In the genomic region with DNA sequence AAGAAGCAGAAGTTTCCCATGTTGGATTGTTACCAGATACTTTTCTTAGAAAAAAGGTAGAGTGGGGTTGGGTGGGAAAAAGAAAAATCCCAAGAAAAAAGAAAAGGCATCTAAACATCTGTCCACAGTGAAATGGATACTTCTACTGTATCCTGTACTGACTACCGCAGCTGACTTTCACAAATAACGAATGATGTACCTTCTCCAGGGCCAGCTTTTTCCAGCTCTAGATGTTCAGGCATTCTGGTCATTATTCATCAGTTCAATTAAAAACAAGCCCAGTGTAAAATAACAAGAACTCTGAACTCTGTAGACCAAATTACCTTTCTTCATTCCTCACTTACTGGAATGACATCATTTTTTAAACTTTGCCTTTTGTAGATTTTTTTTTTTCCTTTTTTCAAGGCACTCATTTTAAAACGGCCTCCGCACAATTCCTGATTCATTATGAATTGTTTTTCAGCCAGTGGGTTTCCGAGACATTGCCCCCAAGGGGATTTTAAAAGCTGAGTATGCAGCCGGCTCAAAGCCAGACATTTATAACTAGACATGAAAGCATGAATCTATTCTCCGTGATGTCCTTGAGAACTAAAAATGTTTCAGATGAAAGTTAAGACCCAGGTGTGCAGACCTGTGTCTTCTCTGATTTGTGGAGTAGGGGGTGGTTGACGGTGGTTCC, we compare ENCODE assay signal across 31 cellular contexts.
DNase-seq lines count a peak whose midpoint lies in the region; ATAC-seq, FAIRE-seq and TF ChIP-seq lines count a peak whose summit lies in the region.
"Had no signal": no experiment of that assay in that cellular context is flagged by ENCODE, and none has a peak within 500 bp of the region (broad histone marks: within the 10 kb centered on the region; RNA-seq: fewer than 3 reads in every experiment).

No MANE protein-coding gene starts in this region.

- intact Hi-C loops in left ventricle myocardium inferior (cut with micrococcal nuclease) (no loop called here), Right ventricle myocardium inferior (cut with DNase I) (no loop called here)

- H3K9me3 ChIP-seq in left ventricle myocardium inferior (replicated peaks), result no peaks in the 10 kb centered on the region
- H3K9me3 ChIP-seq: ascending aorta, colonic mucosa, esophagus squamous epithelium, HAP-1, lower lobe of right lung, psoas muscle, uterus had no signal

- H3K27me3 Mint-ChIP-seq in mesothelial cell of epicardium (ENCODE audit: low read depth) (no peaks in the 10 kb centered on the region), type B pancreatic cell (no peaks in the 10 kb centered on the region)
- H3K27me3 Mint-ChIP-seq: activated CD4-positive, alpha-beta T cell treated with anti-CD3 and anti-CD28 coated beads, Interleukin-2, amount 10 ng/mL, durations not matched to agents 7 days and 5 days; activated naive CD8-positive, alpha-beta T cell; activated T-helper 17 cell treated with anti-CD3 and anti-CD28 coated beads, Interleukin-2, amount 50 U/mL, for 72 hours; B cell had no signal

- H3K4me3 Mint-ChIP-seq in mesothelial cell of epicardium (no peak overlapping the region), type B pancreatic cell (peak overlapping the region; percentile 45)
- H3K4me3 Mint-ChIP-seq: activated CD4-positive, alpha-beta T cell treated with anti-CD3 and anti-CD28 coated beads, Interleukin-2, amount 10 ng/mL, durations not matched to agents 7 days and 5 days; activated naive CD8-positive, alpha-beta T cell; activated T-helper 17 cell treated with anti-CD3 and anti-CD28 coated beads, Interleukin-2, amount 50 U/mL, for 72 hours; B cell; neural progenitor cell; T-helper 2 cell treated with Interferon-gamma antibody and Interleukin-4, amounts not matched to agents 5 μg/mL and 100 μg/mL, for 36 hours had no signal

- H3K36me3 Mint-ChIP-seq in mesothelial cell of epicardium, result peaks cover 9% of the 10 kb centered on the region
- peaks cover 22% of the 10 kb centered on the region for H3K36me3 Mint-ChIP-seq in type B pancreatic cell

- H3K27ac Mint-ChIP-seq in mesothelial cell of epicardium (peak overlapping the region; percentile 86), type B pancreatic cell (peak overlapping the region; percentile 64)
- H3K27ac Mint-ChIP-seq: activated CD4-positive, alpha-beta T cell treated with anti-CD3 and anti-CD28 coated beads, Interleukin-2, amount 10 ng/mL, durations not matched to agents 7 days and 5 days; activated naive CD8-positive, alpha-beta T cell; activated T-helper 17 cell treated with anti-CD3 and anti-CD28 coated beads, Interleukin-2, amount 50 U/mL, for 72 hours; B cell; neural progenitor cell; T-helper 2 cell treated with Interferon-gamma antibody and Interleukin-4, amounts not matched to agents 5 μg/mL and 100 μg/mL, for 36 hours had no signal

- ATAC-seq in Right ventricle myocardium inferior, result no peak
- ATAC-seq: activated T-helper 17 cell treated with anti-CD3 and anti-CD28 coated beads, Interleukin-2, amount 50 U/mL, for 72 hours; GM12878; HepG2; lower lobe of right lung; psoas muscle had no signal

- H3K27ac ChIP-seq in left ventricle myocardium inferior (replicated peaks), result peak overlapping the region; percentile 2
- H3K27ac ChIP-seq: ascending aorta, colonic mucosa, esophagus squamous epithelium, lower lobe of right lung, neural progenitor cell, psoas muscle, uterus, WERI-Rb-1 had no signal

- peaks cover 27% of the 10 kb centered on the region for H3K4me1 Mint-ChIP-seq in mesothelial cell of epicardium
- H3K4me1 Mint-ChIP-seq in type B pancreatic cell (ENCODE audit: unreplicated experiment), result peaks cover 30% of the 10 kb centered on the region
- H3K4me1 Mint-ChIP-seq: activated CD4-positive, alpha-beta T cell treated with anti-CD3 and anti-CD28 coated beads, Interleukin-2, amount 10 ng/mL, durations not matched to agents 7 days and 5 days; B cell had no signal

- no peak overlapping the region for H3K4me3 ChIP-seq in left ventricle myocardium inferior
- H3K4me3 ChIP-seq in cardiac fibroblast (replicated peaks in 1 of 2; ENCODE audit: low read depth in 2 of 2, low read length in 2 of 2), result no peak overlapping the region
- H3K4me3 ChIP-seq: ascending aorta, colonic mucosa, esophagus squamous epithelium, GM12878, HAP-1, lower lobe of right lung, neural progenitor cell, psoas muscle, uterus had no signal

- H3K36me3 ChIP-seq in left ventricle myocardium inferior, result no peaks in the 10 kb centered on the region
- H3K36me3 ChIP-seq: ascending aorta, colonic mucosa, HAP-1, lower lobe of right lung, neural progenitor cell, uterus, WERI-Rb-1 had no signal

- H3K27me3 ChIP-seq in left ventricle myocardium inferior (ENCODE audit: low read depth), result no peaks in the 10 kb centered on the region
- H3K27me3 ChIP-seq: ascending aorta, colonic mucosa, esophagus squamous epithelium, neural progenitor cell, uterus had no signal

- in situ Hi-C loops in GM13977 (cut with MboI; ENCODE audit: low pct_unique_long_range_greater_than_20kb, low sequenced_read_pairs, unreplicated experiment), result no loop called here

- DNase-seq in left ventricle myocardium inferior (no peak), Right ventricle myocardium inferior (ENCODE audit: missing footprints) (no peak), cardiac fibroblast (ENCODE audit: low read depth in 2 of 2) (peak; percentile 21 to 54), mesothelial cell of epicardium (ENCODE audit: low spot score in 2 of 2, unreplicated experiment in 2 of 2) (no peak), type B pancreatic cell (ENCODE audit: extremely low spot score, unreplicated experiment) (no peak), RCC 7860 (ENCODE audit: low spot score) (no peak), ureter (ENCODE audit: low spot score) (no peak), GM13977 (ENCODE audit: low spot score) (no peak)
- DNase-seq: activated CD4-positive, alpha-beta T cell treated with anti-CD3 and anti-CD28 coated beads, Interleukin-2, amount 10 ng/mL, durations not matched to agents 7 days and 5 days; colonic mucosa; esophagus squamous epithelium; Kasumi-1; kidney; lower lobe of right lung; NCI-H1694 treated with DMSO at 0.1 percent for 48 hours; NCI-H226; NCI-H748 treated with DMSO at 0.1 percent for 48 hours; psoas muscle; small intestine; uterus; WERI-Rb-1 had no signal

- H3K4me1 ChIP-seq in left ventricle myocardium inferior, result no peaks in the 10 kb centered on the region
- H3K4me1 ChIP-seq: ascending aorta, colonic mucosa, esophagus squamous epithelium, HAP-1, lower lobe of right lung, neural progenitor cell, psoas muscle, uterus had no signal

- FAIRE-seq in RCC 7860 (lab: Jason Lieb, UNC), result no peak
- FAIRE-seq: A204.1, GM12878, HepG2, kidney, small intestine had no signal

- H3K9me3 Mint-ChIP-seq in mesothelial cell of epicardium (peaks cover 3% of the 10 kb centered on the region), type B pancreatic cell (no peaks in the 10 kb centered on the region)
- H3K9me3 Mint-ChIP-seq: activated CD4-positive, alpha-beta T cell treated with anti-CD3 and anti-CD28 coated beads, Interleukin-2, amount 10 ng/mL, durations not matched to agents 7 days and 5 days had no signal

- TF ChIP-seq CTCF in left ventricle myocardium inferior (IDR thresholded peaks at IDR 0.05; ENCODE audit: borderline replicate concordance) (no peak), cardiac fibroblast (IDR thresholded peaks at IDR 0.05; ENCODE audit: low read depth, low read length) (no peak), mesothelial cell of epicardium (IDR thresholded peaks at IDR 0.05; ENCODE audit: unreplicated experiment) (no peak), type B pancreatic cell (conservative IDR thresholded peaks at IDR 0.05) (no peak), GM13977 (IDR thresholded peaks at IDR 0.05; ENCODE audit: extremely low read depth, insufficient read depth, missing control alignments) (no peak)

Comparison
In these comparisons a context has a peak if more than half of its experiments do, and no peak if none do; other contexts are left out.
1. DNase-seq: peak in cardiac fibroblast (2 of 2); none in left ventricle myocardium inferior (single experiment), Right ventricle myocardium inferior (single experiment), mesothelial cell of epicardium (0 of 2), type B pancreatic cell (single experiment), RCC 7860 (single experiment), ureter (single experiment) and GM13977 (single experiment).